Comparison of ENCODE assay signal across 1 cellular context in genomic region chr12:131818821-131819585, GRCh38.
TF ChIP-seq lines count a peak whose summit lies in the region.

No MANE protein-coding gene starts in this region.

TF ChIP-seq in HCT116, 20 proteins besides CTCF, POLR2A, EP300 and RAD21:
- no peak for TF ChIP-seq ZBTB33 (IDR thresholded peaks at IDR 0.05; ENCODE audit: extremely low read depth, insufficient replicate concordance, low read length)
- no peak for TF ChIP-seq YY1 (IDR thresholded peaks at IDR 0.05; ENCODE audit: extremely low read depth, insufficient replicate concordance, low read depth, low read length)
- no peak for TF ChIP-seq SRF (IDR thresholded peaks at IDR 0.05; ENCODE audit: low read depth)
- no peak for TF ChIP-seq CEBPB (IDR thresholded peaks at IDR 0.05; ENCODE audit: low read depth)
- TF ChIP-seq EGR1 (IDR thresholded peaks at IDR 0.05; ENCODE audit: low read depth): no peak
- no peak for TF ChIP-seq ATF3 (IDR thresholded peaks at IDR 0.05)
- no peak for TF ChIP-seq POLR2AphosphoS5 (IDR thresholded peaks at IDR 0.05; ENCODE audit: low read depth, low read length)
- no peak for TF ChIP-seq EZH2 (IDR thresholded peaks at IDR 0.05)
- TF ChIP-seq REST (IDR thresholded peaks at IDR 0.05; ENCODE audit: low read depth): no peak
- TF ChIP-seq ELF1 (IDR thresholded peaks at IDR 0.05; ENCODE audit: borderline replicate concordance, low read depth): no peak
- TF ChIP-seq ZFX (IDR thresholded peaks at IDR 0.05): no peak
- TF ChIP-seq FOSL1 (IDR thresholded peaks at IDR 0.05; ENCODE audit: low read depth): no peak
- no peak for TF ChIP-seq CBX3 (IDR thresholded peaks at IDR 0.05; ENCODE audit: low read depth)
- TF ChIP-seq MAX (IDR thresholded peaks at IDR 0.05): no peak
